9 cellular contexts compared by ENCODE assay signal in genomic region chr22:42697542-42698013, GRCh38. TPM values are rescaled to one million over a fixed set of nuclear protein-coding genes. Genes with fewer than 3 reads are reported as not detected.
DNase-seq lines count a peak whose midpoint lies in the region; ATAC-seq and TF ChIP-seq lines count a peak whose summit lies in the region.
"Had no signal": no experiment of that assay in that cellular context is flagged by ENCODE, and none has a peak within 500 bp of the region (broad histone marks: within the 10 kb centered on the region; RNA-seq: fewer than 3 reads in every experiment).

No MANE protein-coding gene starts in this region.

- H3K36me3 Mint-ChIP-seq in HFFc6 (ENCODE audit: low read depth) = no peaks in the 10 kb centered on the region
- H3K36me3 Mint-ChIP-seq in activated CD4-positive, alpha-beta memory T cell treated with anti-CD3 and anti-CD28 coated beads, Interleukin-2, amount 10 ng/mL, durations not matched to agents 7 days and 5 days (ENCODE audit: low read depth) = no peaks in the 10 kb centered on the region

- peak overlapping the region; percentile 16 for H3K27ac ChIP-seq in brain microvascular endothelial cell
- H3K27ac ChIP-seq in smooth muscle cell (ENCODE audit: low read depth) = no peak overlapping the region

- POLR2A ChIA-PET in activated CD4-positive, alpha-beta memory T cell treated with anti-CD3 and anti-CD28 coated beads, Interleukin-2, amount 10 ng/mL, durations not matched to agents 7 days and 5 days (lab: Charles Lee) = no interaction called here

- H3K4me3 Mint-ChIP-seq in HFFc6 = no peak overlapping the region
- no peak overlapping the region for H3K4me3 Mint-ChIP-seq in stimulated activated naive CD8-positive, alpha-beta T cell treated with anti-CD3 and anti-CD28 coated beads, Interleukin-15, amount 100 ng/mL, for 72 hours
- no peak overlapping the region for H3K4me3 Mint-ChIP-seq in activated CD4-positive, alpha-beta memory T cell treated with anti-CD3 and anti-CD28 coated beads, Interleukin-2, amount 10 ng/mL, durations not matched to agents 7 days and 5 days
- H3K4me3 Mint-ChIP-seq: effector memory CD8-positive, alpha-beta T cell had no signal

- peak overlapping the region; percentile 89 for H3K27ac Mint-ChIP-seq in HFFc6
- H3K27ac Mint-ChIP-seq in stimulated activated naive CD8-positive, alpha-beta T cell treated with anti-CD3 and anti-CD28 coated beads, Interleukin-15, amount 100 ng/mL, for 72 hours = no peak overlapping the region
- no peak overlapping the region for H3K27ac Mint-ChIP-seq in activated CD4-positive, alpha-beta memory T cell treated with anti-CD3 and anti-CD28 coated beads, Interleukin-2, amount 10 ng/mL, durations not matched to agents 7 days and 5 days
- H3K27ac Mint-ChIP-seq: effector memory CD8-positive, alpha-beta T cell had no signal

- peak overlapping the region; percentile 17 for H3K4me2 ChIP-seq in smooth muscle cell

- H4K20me1 ChIP-seq in smooth muscle cell (ENCODE audit: low read depth) = no peaks in the 10 kb centered on the region

- CTCF ChIA-PET in activated CD4-positive, alpha-beta memory T cell treated with anti-CD3 and anti-CD28 coated beads, Interleukin-2, amount 10 ng/mL, durations not matched to agents 7 days and 5 days (lab: Charles Lee) = interaction anchor here (0.6 kb wide), 1 partner anchor 30 kb away, joined by 3 read pairs; no protein-coding TSS in a partner anchor

- no peaks in the 10 kb centered on the region; the same call in 1 of the 2 replicates for H3K27me3 Mint-ChIP-seq in HFFc6 (ENCODE audit: insufficient read depth)
- H3K27me3 Mint-ChIP-seq in stimulated activated naive CD8-positive, alpha-beta T cell treated with anti-CD3 and anti-CD28 coated beads, Interleukin-15, amount 100 ng/mL, for 72 hours = no peaks in the 10 kb centered on the region
- H3K27me3 Mint-ChIP-seq in activated CD4-positive, alpha-beta memory T cell treated with anti-CD3 and anti-CD28 coated beads, Interleukin-2, amount 10 ng/mL, durations not matched to agents 7 days and 5 days = no peaks in the 10 kb centered on the region

- no peaks in the 10 kb centered on the region for H3K79me2 ChIP-seq in smooth muscle cell (ENCODE audit: low read depth)

- no peaks in the 10 kb centered on the region for H3K27me3 ChIP-seq in brain microvascular endothelial cell (replicated peaks)
- no peaks in the 10 kb centered on the region for H3K27me3 ChIP-seq in smooth muscle cell (ENCODE audit: low read depth)

- ATAC-seq in stimulated activated naive CD8-positive, alpha-beta T cell treated with anti-CD3 and anti-CD28 coated beads, Interleukin-15, amount 100 ng/mL, for 72 hours = no peak
- ATAC-seq: effector memory CD8-positive, alpha-beta T cell had no signal

- H3F3A ChIP-seq in smooth muscle cell (ENCODE audit: low read depth) = no peaks in the 10 kb centered on the region

- no peaks in the 10 kb centered on the region for H3K9me3 ChIP-seq in smooth muscle cell (replicated peaks; ENCODE audit: low read depth)

- in situ Hi-C loops in brain microvascular endothelial cell (cut with HindIII; ENCODE audit: low pct_ligation_motif_present, low sequenced_read_pairs) = no loop called here

- peak; percentile 89 for DNase-seq in HFFc6
- DNase-seq in brain microvascular endothelial cell = peak; percentile 77
- DNase-seq in iPS-NIHi11 (ENCODE audit: low spot score) = peak; percentile 63
- DNase-seq in smooth muscle cell (lab: John Stamatoyannopoulos, UW; ENCODE audit: unreplicated experiment) = peak; percentile 28
- no peak for DNase-seq in stimulated activated naive CD8-positive, alpha-beta T cell treated with anti-CD3 and anti-CD28 coated beads, Interleukin-15, amount 100 ng/mL, for 72 hours
- no peak for DNase-seq in effector CD4-positive, alpha-beta T cell
- no peak for DNase-seq in NCI-H748 treated with DMSO at 0.1 percent for 48 hours (lab: John Stamatoyannopoulos, UW)
- no peak for DNase-seq in activated CD4-positive, alpha-beta memory T cell treated with anti-CD3 and anti-CD28 coated beads, Interleukin-2, amount 10 ng/mL, durations not matched to agents 7 days and 5 days
- DNase-seq: effector memory CD8-positive, alpha-beta T cell had no signal

- no peaks in the 10 kb centered on the region for H3K9me3 Mint-ChIP-seq in HFFc6
- no peaks in the 10 kb centered on the region for H3K9me3 Mint-ChIP-seq in stimulated activated naive CD8-positive, alpha-beta T cell treated with anti-CD3 and anti-CD28 coated beads, Interleukin-15, amount 100 ng/mL, for 72 hours
- H3K9me3 Mint-ChIP-seq in activated CD4-positive, alpha-beta memory T cell treated with anti-CD3 and anti-CD28 coated beads, Interleukin-2, amount 10 ng/mL, durations not matched to agents 7 days and 5 days = no peaks in the 10 kb centered on the region
- H3K9me3 Mint-ChIP-seq: effector memory CD8-positive, alpha-beta T cell had no signal

- H3K36me3 ChIP-seq in brain microvascular endothelial cell (replicated peaks) (no peaks in the 10 kb centered on the region), smooth muscle cell (ENCODE audit: low read depth) (no peaks in the 10 kb centered on the region)

- H3K4me1 Mint-ChIP-seq in HFFc6 (ENCODE audit: low read depth) = peaks cover 35% of the 10 kb centered on the region
- no peaks in the 10 kb centered on the region for H3K4me1 Mint-ChIP-seq in stimulated activated naive CD8-positive, alpha-beta T cell treated with anti-CD3 and anti-CD28 coated beads, Interleukin-15, amount 100 ng/mL, for 72 hours
- no peaks in the 10 kb centered on the region for H3K4me1 Mint-ChIP-seq in activated CD4-positive, alpha-beta memory T cell treated with anti-CD3 and anti-CD28 coated beads, Interleukin-2, amount 10 ng/mL, durations not matched to agents 7 days and 5 days

- no peak overlapping the region for H3K9ac ChIP-seq in smooth muscle cell (ENCODE audit: low read depth)

- H3K4me3 ChIP-seq in brain microvascular endothelial cell (ENCODE audit: low read depth, low read length) = no peak overlapping the region
- no peak overlapping the region for H3K4me3 ChIP-seq in smooth muscle cell

- H3K4me1 ChIP-seq in smooth muscle cell (ENCODE audit: low read depth) = no peaks in the 10 kb centered on the region

- no peak overlapping the region for H2AFZ ChIP-seq in smooth muscle cell (ENCODE audit: low read depth)

- TF ChIP-seq CTCF in HFFc6 (IDR thresholded peaks at IDR 0.05) = no peak
- TF ChIP-seq CTCF in brain microvascular endothelial cell (IDR thresholded peaks at IDR 0.05; ENCODE audit: low read depth, low read length, missing control alignments) = no peak
- no peak for TF ChIP-seq CTCF in smooth muscle cell (IDR thresholded peaks at IDR 0.05; ENCODE audit: borderline replicate concordance, insufficient read depth, poor library complexity, severe bottlenecking)

- WGBS in smooth muscle cell (ENCODE audit: low lambda C conversion rate) = 31% methylated on average over 16 of the region's 16 CpGs

RNA-seq across cellular contexts. Expression of gene A4GALT, which starts 23.1 kb away (rescaled TPM):
- total RNA-seq in HFFc6 (2021; fragmentation: NEBNext Ultra II Directional; extraction: Animal tissue kit (Norgen Biotek cat#: 25700)) = 10 to 100 TPM; 12.2 to 14.3 (median 13.1) TPM
- total RNA-seq in smooth muscle cell = 0.99 and 3.2 TPM in 2 replicates
- 1.6 and 8.4 TPM in 2 replicates for polyA plus RNA-seq in smooth muscle cell
- total RNA-seq in activated CD4-positive, alpha-beta memory T cell treated with anti-CD3 and anti-CD28 coated beads, Interleukin-2, amount 10 ng/mL, durations not matched to agents 7 days and 5 days = under 1 TPM; 0.58 to 0.63 TPM

RNA-seq across cellular contexts. Expression of gene CYB5R3, which starts 48.4 kb away (rescaled TPM):
- 100 to 1,000 TPM; 315 to 413 (median 347) TPM for total RNA-seq in HFFc6 (2021; fragmentation: NEBNext Ultra II Directional; extraction: Animal tissue kit (Norgen Biotek cat#: 25700))
- total RNA-seq in smooth muscle cell = 76.8 and 78.2 TPM in 2 replicates
- polyA plus RNA-seq in smooth muscle cell = 321 and 365 TPM in 2 replicates
- total RNA-seq in activated CD4-positive, alpha-beta memory T cell treated with anti-CD3 and anti-CD28 coated beads, Interleukin-2, amount 10 ng/mL, durations not matched to agents 7 days and 5 days = 10 to 100 TPM; 68.4 to 74.3 TPM

RNA-seq across cellular contexts. Expression of gene ATP5MGL, which starts 57.2 kb away (rescaled TPM):
- under 1 TPM in 3 of 6 experiments, not detected in 3; 0.26 to 0.64 (median 0.54) TPM for total RNA-seq in HFFc6 (2021; fragmentation: NEBNext Ultra II Directional; extraction: Animal tissue kit (Norgen Biotek cat#: 25700))
- total RNA-seq in smooth muscle cell = 1.3 and 2.8 TPM in 2 replicates
- 0.41 TPM in 1 of 2 replicates, not detected in the other for polyA plus RNA-seq in smooth muscle cell
- 1 to 10 TPM; 1.2 to 1.3 TPM for total RNA-seq in activated CD4-positive, alpha-beta memory T cell treated with anti-CD3 and anti-CD28 coated beads, Interleukin-2, amount 10 ng/mL, durations not matched to agents 7 days and 5 days

Comparison
In these comparisons a context has a peak if more than half of its experiments do, and no peak if none do; other contexts are left out.
1. DNase-seq: peak in HFFc6 (single experiment), brain microvascular endothelial cell (single experiment), iPS-NIHi11 (single experiment) and smooth muscle cell (single experiment); none in stimulated activated naive CD8-positive, alpha-beta T cell treated with anti-CD3 and anti-CD28 coated beads, Interleukin-15, amount 100 ng/mL, for 72 hours (0 of 2), effector CD4-positive, alpha-beta T cell (single experiment), NCI-H748 treated with DMSO at 0.1 percent for 48 hours (single experiment) and activated CD4-positive, alpha-beta memory T cell treated with anti-CD3 and anti-CD28 coated beads, Interleukin-2, amount 10 ng/mL, durations not matched to agents 7 days and 5 days (single experiment).